8 cellular contexts compared by ENCODE assay signal in genomic region chr9:89999534-90000370, GRCh38.
A peak's percentile ranks its signal among the peaks of the same experiment; 100 is the strongest.
DNase-seq lines count a peak whose midpoint lies in the region; TF ChIP-seq lines count a peak whose summit lies in the region.

No MANE protein-coding gene starts in this region.

- H3K27me3 ChIP-seq in H9 (ENCODE audit: insufficient read depth, low read length) (no peaks in the 10 kb centered on the region), mononuclear cell (ENCODE audit: insufficient read depth, low read length) (no peaks in the 10 kb centered on the region)

- DNase-seq in H9, result no peak
- DNase-seq in NCI-H1092 treated with DMSO at 0.1 percent for 48 hours (lab: John Stamatoyannopoulos, UW), result peak; percentile 94
- DNase-seq in activated CD4-positive, alpha-beta T cell treated with anti-CD3 and anti-CD28 coated beads for 1 hour, result peak; percentile 22
- DNase-seq in cerebellum (ENCODE audit: low spot score), result peak; percentile 74
- peak; percentile 50 to 59 for DNase-seq in stimulated activated CD8-positive, alpha-beta memory T cell treated with anti-CD3 and anti-CD28 coated beads, Interleukin-7, amount 100 ng/mL, for 4 hours (ENCODE audit: low read depth in 2 of 2)
- no peak for DNase-seq in GOT3 (lab: John Stamatoyannopoulos, UW)

- H2BK20ac ChIP-seq in H9 (ENCODE audit: low read depth, low read length, poor library complexity, severe bottlenecking), result no peak overlapping the region

- H3K23me2 ChIP-seq in H9 (ENCODE audit: insufficient read length, low read depth, low read length, poor library complexity, severe bottlenecking), result no peaks in the 10 kb centered on the region

- TF ChIP-seq CTCF in H9 (conservative IDR thresholded peaks at IDR 0.05), result no peak

- no peak overlapping the region for H3K56ac ChIP-seq in H9 (ENCODE audit: insufficient read length, low read depth, low read length)

- H2BK15ac ChIP-seq in H9 (ENCODE audit: low read depth, low read length), result no peak overlapping the region

- H3K14ac ChIP-seq in H9 (ENCODE audit: insufficient read depth, low read length), result 0 out of 2 replicates have a peak overlapping the region, but pooled peaks have one; percentile 40

- H2BK12ac ChIP-seq in H9 (ENCODE audit: insufficient read length, low read depth, low read length), result no peak overlapping the region

- WGBS in H9 (ENCODE audit: extremely low coverage, insufficient read length, low lambda C conversion rate), result no CpG with 5 or more reads among the region's 12 CpGs

- H3K36me3 Mint-ChIP-seq in H9 (ENCODE audit: insufficient read depth in 1 of 3, low read depth in 3 of 3), result no peaks in the 10 kb centered on the region

- H3K23ac ChIP-seq in H9 (ENCODE audit: insufficient read length, low read depth, low read length), result no peak overlapping the region

- no peak overlapping the region for H4K8ac ChIP-seq in H9 (replicated peaks; ENCODE audit: insufficient read length, low read depth, low read length)

- H3K9ac ChIP-seq in H9 (ENCODE audit: extremely low read depth, insufficient read length, low read length), result no peak overlapping the region

- no peak overlapping the region for H2AFZ ChIP-seq in H9 (ENCODE audit: low read length)

- no peaks in the 10 kb centered on the region for H3K79me2 ChIP-seq in H9 (ENCODE audit: insufficient read depth, low read length)

- no peak overlapping the region for H4K91ac ChIP-seq in H9 (ENCODE audit: insufficient read length, low read depth, low read length)

- no peak overlapping the region for H3T11ph ChIP-seq in H9 (ENCODE audit: low read length)

- peaks cover 6% of the 10 kb centered on the region; the same call in 1 of the 2 replicates for H3K4me1 ChIP-seq in H9 (ENCODE audit: insufficient read depth, low read length)
- peaks cover 42% of the 10 kb centered on the region for H3K4me1 ChIP-seq in mononuclear cell (ENCODE audit: insufficient read depth, low read length)

- no peaks in the 10 kb centered on the region for H3K27me3 Mint-ChIP-seq in H9 (ENCODE audit: low read depth)

- peaks cover 18 to 32% of the 10 kb centered on the region in 2 experiments for H3K4me1 Mint-ChIP-seq in H9

- H3K9me3 Mint-ChIP-seq in H9, result no peaks in the 10 kb centered on the region

- no peak overlapping the region for H3K4me3 Mint-ChIP-seq in H9

- H3K9me3 ChIP-seq in H9 (ENCODE audit: control insufficient read depth, low read depth, low read length), result no peaks in the 10 kb centered on the region
- no peaks in the 10 kb centered on the region for H3K9me3 ChIP-seq in mononuclear cell (ENCODE audit: low read depth, low read length)

- no peak overlapping the region for H3K4ac ChIP-seq in H9 (ENCODE audit: low read depth, low read length)

- no peak overlapping the region for H2BK5ac ChIP-seq in H9 (ENCODE audit: insufficient read length, low read length)

- H3K18ac ChIP-seq in H9 (ENCODE audit: insufficient read length, low read depth, low read length), result no peak overlapping the region

- H3K27ac ChIP-seq in H9 (ENCODE audit: insufficient read length, low read depth, low read length), result no peak overlapping the region

- no peak overlapping the region for H2BK120ac ChIP-seq in H9 (ENCODE audit: low read depth, low read length, poor library complexity, severe bottlenecking)

- H4K5ac ChIP-seq in H9 (ENCODE audit: insufficient read length, low read depth, low read length), result no peak overlapping the region

- peak overlapping the region in 1 of 3 experiments; percentile 36; a peak in 1 of 7 replicates for H3K27ac Mint-ChIP-seq in H9

- H3K4me3 ChIP-seq in GM08714 (ENCODE audit: low read length) (peak overlapping the region; percentile 21; the same call in 1 of the 2 replicates), mononuclear cell (ENCODE audit: low read length) (peak overlapping the region; percentile 32)

- no peaks in the 10 kb centered on the region for H4K20me1 ChIP-seq in H9 (ENCODE audit: control insufficient read depth, insufficient read depth, insufficient read length)

- H3K79me1 ChIP-seq in H9 (ENCODE audit: insufficient read depth, low read depth, low read length, poor library complexity, severe bottlenecking), result no peaks in the 10 kb centered on the region

- no peak overlapping the region for H2AK5ac ChIP-seq in H9 (ENCODE audit: insufficient read length, low read length)

- H3K4me2 ChIP-seq in H9 (ENCODE audit: insufficient read depth, insufficient read length, low read length), result no peak overlapping the region

Comparison
In these comparisons a context has a peak if more than half of its experiments do, and no peak if none do; other contexts are left out.
1. DNase-seq: peak in NCI-H1092 treated with DMSO at 0.1 percent for 48 hours (single experiment), activated CD4-positive, alpha-beta T cell treated with anti-CD3 and anti-CD28 coated beads for 1 hour (single experiment), cerebellum (single experiment) and stimulated activated CD8-positive, alpha-beta memory T cell treated with anti-CD3 and anti-CD28 coated beads, Interleukin-7, amount 100 ng/mL, for 4 hours (2 of 2); none in H9 (single experiment) and GOT3 (single experiment).